In genomic region chr15:71325461-71325860, GRCh38 we compare ENCODE assay signal across 20 cellular contexts.
A peak's percentile ranks its signal among the peaks of the same experiment; 100 is the strongest.
DNase-seq lines count a peak whose midpoint lies in the region; ATAC-seq, FAIRE-seq and TF ChIP-seq lines count a peak whose summit lies in the region.
"Had no signal": no experiment of that assay in that cellular context is flagged by ENCODE, and none has a peak within 500 bp of the region (broad histone marks: within the 10 kb centered on the region; RNA-seq: fewer than 3 reads in every experiment).

No MANE protein-coding gene starts in this region.

- H3K9me3 ChIP-seq in GM23248 (ENCODE audit: low read depth) (no peaks in the 10 kb centered on the region), RWPE2 (ENCODE audit: severe bottlenecking) (no peaks in the 10 kb centered on the region), thoracic aorta (no peaks in the 10 kb centered on the region)
- H3K9me3 ChIP-seq: heart left ventricle, tibial nerve had no signal

- DNase-seq in GM23248, result peak; percentile 40
- DNase-seq in RWPE2 (ENCODE audit: low spot score), result no peak
- DNase-seq in epithelial cell of esophagus (ENCODE audit: low read depth), result peak; percentile 17
- no peak for DNase-seq in thoracic aorta (ENCODE audit: low spot score)
- DNase-seq in AML-193 (lab: John Stamatoyannopoulos, UW), result no peak
- no peak for DNase-seq in stimulated activated CD4-positive, alpha-beta T cell treated with anti-CD3 and anti-CD28 coated beads, Interleukin-1b, Interleukin-23, amount 100 ng/mL, for 48 hours
- no peak for DNase-seq in GM19239 (ENCODE audit: insufficient read length, low spot score)
- DNase-seq: activated CD4-positive, alpha-beta T cell treated with anti-CD3 and anti-CD28 coated beads for 36 hours; activated effector memory CD4-positive, alpha-beta T cell treated with anti-CD3 and anti-CD28 coated beads, Interleukin-2, amount 50 U/mL, for 16 hours; CD4-positive, alpha-beta T cell; DND-41; heart left ventricle; islet precursor cell; NCI-H2029; NCI-H510A; nephron progenitor cell; SHP77 treated with DMSO at 0.1 percent for 48 hours had no signal

- peak overlapping the region; percentile 13; the same call in 1 of the 2 replicates for H3K27ac ChIP-seq in GM23248
- H3K27ac ChIP-seq in RWPE2 (ENCODE audit: poor library complexity, severe bottlenecking), result peak overlapping the region; percentile 67
- peak overlapping the region; percentile 42 to 51 for H3K27ac ChIP-seq in thoracic aorta
- H3K27ac ChIP-seq: heart left ventricle, tibial nerve had no signal

- peaks cover 13% of the 10 kb centered on the region for H3F3A ChIP-seq in GM23248 (ENCODE audit: insufficient read depth)

- TF ChIP-seq CTCF in RWPE2 (IDR thresholded peaks at IDR 0.05; ENCODE audit: poor library complexity, severe bottlenecking), result no peak
- TF ChIP-seq CTCF in epithelial cell of esophagus (IDR thresholded peaks at IDR 0.05; ENCODE audit: insufficient read depth, low read depth, low read length, missing control alignments), result no peak
- no peak for TF ChIP-seq CTCF in thoracic aorta (IDR thresholded peaks at IDR 0.05)

- no peaks in the 10 kb centered on the region for H3K9me2 ChIP-seq in GM23248 (ENCODE audit: insufficient read depth)

- FAIRE-seq in GM19239 (lab: Jason Lieb, UNC), result no peak

- H3K4me1 ChIP-seq in GM23248 (ENCODE audit: insufficient read depth) (peaks cover 22% of the 10 kb centered on the region), RWPE2 (ENCODE audit: insufficient read depth, poor library complexity, severe bottlenecking) (peaks cover 35% of the 10 kb centered on the region), thoracic aorta (ENCODE audit: control insufficient read depth in 1 of 2, low read depth in 2 of 2) (peaks cover 20 to 60% of the 10 kb centered on the region in 2 donors)

- no peak overlapping the region for H3K4me2 ChIP-seq in GM23248 (ENCODE audit: unreplicated experiment)

- no peaks in the 10 kb centered on the region for H3K79me2 ChIP-seq in GM23248 (ENCODE audit: insufficient read depth)

- H3K36me3 ChIP-seq in GM23248 (ENCODE audit: low read depth) (no peaks in the 10 kb centered on the region), RWPE2 (ENCODE audit: low read depth) (peaks cover 10% of the 10 kb centered on the region; the same call in 1 of the 2 replicates), thoracic aorta (no peaks in the 10 kb centered on the region)
- H3K36me3 ChIP-seq: heart left ventricle, tibial nerve had no signal

- H2AFZ ChIP-seq in GM23248, result no peak overlapping the region

- H3K27me3 ChIP-seq in GM23248 (replicated peaks; ENCODE audit: insufficient read depth), result no peaks in the 10 kb centered on the region
- no peaks in the 10 kb centered on the region for H3K27me3 ChIP-seq in RWPE2 (ENCODE audit: insufficient read depth, poor library complexity, severe bottlenecking)
- H3K27me3 ChIP-seq in thoracic aorta (replicated peaks; ENCODE audit: insufficient read depth), result no peaks in the 10 kb centered on the region
- H3K27me3 ChIP-seq: heart left ventricle, tibial nerve had no signal

- in situ Hi-C loops in GM23248 (cut with MboI), result no loop called here

- ATAC-seq in RWPE2 (ENCODE audit: low read depth), result peak; percentile 47
- ATAC-seq in thoracic aorta (ENCODE audit: insufficient number of reproducible peaks, low FRiP score, low read depth), result no peak
- ATAC-seq: activated CD4-positive, alpha-beta T cell treated with anti-CD3 and anti-CD28 coated beads for 36 hours; esophagus mucosa; heart left ventricle; stimulated activated effector memory CD8-positive, alpha-beta T cell treated with anti-CD3 and anti-CD28 coated beads, Interleukin-12 subunit alpha, Interleukin-12 subunit beta, amount 100 ng/mL, for 72 hours had no signal

- no peak overlapping the region for H3K9ac ChIP-seq in GM23248

- H3K4me3 ChIP-seq in GM23248 (no peak overlapping the region), RWPE2 (ENCODE audit: severe bottlenecking) (no peak overlapping the region), epithelial cell of esophagus (ENCODE audit: low read length) (no peak overlapping the region), thoracic aorta (no peak overlapping the region)
- H3K4me3 ChIP-seq: heart left ventricle, tibial nerve had no signal

- H4K20me1 ChIP-seq in GM23248 (ENCODE audit: insufficient read depth), result no peaks in the 10 kb centered on the region

- WGBS in GM23248 (ENCODE audit: low coverage in 1 of 2, low lambda C conversion rate in 2 of 2, missing lambda C conversion rate in 2 of 2), 2 experiments, result 4 to 5% methylated on average over 1 of the region's 1 CpG

Comparison
In these comparisons a context has a peak if more than half of its experiments do, and no peak if none do; other contexts are left out.
1. DNase-seq: peak in GM23248 (single experiment) and epithelial cell of esophagus (single experiment); none in RWPE2 (single experiment), thoracic aorta (single experiment), AML-193 (0 of 2), stimulated activated CD4-positive, alpha-beta T cell treated with anti-CD3 and anti-CD28 coated beads, Interleukin-1b, Interleukin-23, amount 100 ng/mL, for 48 hours (single experiment) and GM19239 (single experiment).
2. H3K27ac ChIP-seq: peak in every context shown above with its lines; median percentile 67 in RWPE2; 46 in thoracic aorta; 13 in GM23248.